ENCODE assay signal across 10 cellular contexts in genomic region chr16:16120382-16121184, GRCh38.
DNase-seq lines count a peak whose midpoint lies in the region; ATAC-seq and TF ChIP-seq lines count a peak whose summit lies in the region.
"Had no signal": no experiment of that assay in that cellular context is flagged by ENCODE, and none has a peak within 500 bp of the region (broad histone marks: within the 10 kb centered on the region; RNA-seq: fewer than 3 reads in every experiment).

No MANE protein-coding gene starts in this region.

- no peaks in the 10 kb centered on the region for H3K79me2 ChIP-seq in smooth muscle cell (ENCODE audit: low read depth)

- no peak for ATAC-seq in activated CD4-positive, alpha-beta T cell treated with anti-CD3 and anti-CD28 coated beads for 36 hours
- peak; percentile 65 for ATAC-seq in upper lobe of right lung

- peaks cover 44% of the 10 kb centered on the region for H3K36me3 ChIP-seq in upper lobe of right lung
- peaks cover 14% of the 10 kb centered on the region for H3K36me3 ChIP-seq in smooth muscle cell (ENCODE audit: low read depth)

- H3K4me1 Mint-ChIP-seq in activated CD4-positive, alpha-beta T cell treated with anti-CD3 and anti-CD28 coated beads for 36 hours, result no peaks in the 10 kb centered on the region
- peaks cover 9% of the 10 kb centered on the region for H3K4me1 Mint-ChIP-seq in activated CD4-positive, alpha-beta T cell treated with anti-CD3 and anti-CD28 coated beads, Interleukin-2, amount 10 ng/mL, durations not matched to agents 7 days and 5 days

- H3K4me3 ChIP-seq in upper lobe of right lung, result no peak overlapping the region
- H3K4me3 ChIP-seq in smooth muscle cell, result no peak overlapping the region
- H3K4me3 ChIP-seq: thoracic aorta had no signal

- no peak overlapping the region for H2AFZ ChIP-seq in smooth muscle cell (ENCODE audit: low read depth)

- peak overlapping the region; percentile 67 for H3K27ac Mint-ChIP-seq in activated CD4-positive, alpha-beta T cell treated with anti-CD3 and anti-CD28 coated beads for 36 hours
- H3K27ac Mint-ChIP-seq in activated CD4-positive, alpha-beta T cell treated with anti-CD3 and anti-CD28 coated beads, Interleukin-2, amount 10 ng/mL, durations not matched to agents 7 days and 5 days, result no peak overlapping the region

- H3F3A ChIP-seq in smooth muscle cell (ENCODE audit: low read depth), result no peaks in the 10 kb centered on the region

- H3K4me3 Mint-ChIP-seq in activated CD4-positive, alpha-beta T cell treated with anti-CD3 and anti-CD28 coated beads for 36 hours, result no peak overlapping the region
- H3K4me3 Mint-ChIP-seq in activated CD4-positive, alpha-beta T cell treated with anti-CD3 and anti-CD28 coated beads, Interleukin-2, amount 10 ng/mL, durations not matched to agents 7 days and 5 days, result no peak overlapping the region

- POLR2A ChIA-PET in activated CD4-positive, alpha-beta T cell treated with anti-CD3 and anti-CD28 coated beads for 36 hours (lab: Charles Lee), result no interaction called here
- POLR2A ChIA-PET in activated CD4-positive, alpha-beta T cell treated with anti-CD3 and anti-CD28 coated beads, Interleukin-2, amount 10 ng/mL, durations not matched to agents 7 days and 5 days (lab: Charles Lee), result interaction anchor here (0.6 kb wide), 1 partner anchor 11 kb away, joined by 3 read pairs; no protein-coding TSS in a partner anchor

- H3K9ac ChIP-seq in smooth muscle cell (ENCODE audit: low read depth), result no peak overlapping the region

- intact Hi-C loops in activated CD4-positive, alpha-beta T cell treated with anti-CD3 and anti-CD28 coated beads for 36 hours (cut with DNase I, micrococcal nuclease), result no loop called here
- intact Hi-C loops in upper lobe of right lung (cut with DNase I), result no loop called here

- H3K9me3 Mint-ChIP-seq in activated CD4-positive, alpha-beta T cell treated with anti-CD3 and anti-CD28 coated beads for 36 hours (ENCODE audit: low read depth), result peaks cover 14% of the 10 kb centered on the region
- peaks cover 36% of the 10 kb centered on the region for H3K9me3 Mint-ChIP-seq in activated CD4-positive, alpha-beta T cell treated with anti-CD3 and anti-CD28 coated beads, Interleukin-2, amount 10 ng/mL, durations not matched to agents 7 days and 5 days

- no peaks in the 10 kb centered on the region for H4K20me1 ChIP-seq in smooth muscle cell (ENCODE audit: low read depth)

- DNase-seq in activated CD4-positive, alpha-beta T cell treated with anti-CD3 and anti-CD28 coated beads for 36 hours, result no peak
- DNase-seq in activated CD4-positive, alpha-beta T cell treated with anti-CD3 and anti-CD28 coated beads, Interleukin-2, amount 10 ng/mL, durations not matched to agents 7 days and 5 days, result no peak
- DNase-seq in amniotic epithelial cell (ENCODE audit: low read depth) (peak; percentile 90), left kidney (ENCODE audit: low read depth, low spot score) (peak; percentile 8), upper lobe of right lung (peak; percentile 67), NCI-H1417 (lab: John Stamatoyannopoulos, UW) (no peak), germinal center (ENCODE audit: low spot score) (no peak), smooth muscle cell (lab: John Stamatoyannopoulos, UW; ENCODE audit: unreplicated experiment) (no peak)
- DNase-seq: effector CD4-positive, alpha-beta T cell had no signal

- TF ChIP-seq CTCF in upper lobe of right lung (IDR thresholded peaks at IDR 0.05), result no peak
- TF ChIP-seq CTCF in smooth muscle cell (IDR thresholded peaks at IDR 0.05; ENCODE audit: borderline replicate concordance, insufficient read depth, poor library complexity, severe bottlenecking), result no peak

- H3K27me3 ChIP-seq in upper lobe of right lung (no peaks in the 10 kb centered on the region), smooth muscle cell (ENCODE audit: low read depth) (no peaks in the 10 kb centered on the region)

- H3K27ac ChIP-seq in upper lobe of right lung, result peak overlapping the region; percentile 30
- no peak overlapping the region for H3K27ac ChIP-seq in smooth muscle cell (ENCODE audit: low read depth)

- H3K9me3 ChIP-seq in upper lobe of right lung (peaks cover 9% of the 10 kb centered on the region), smooth muscle cell (replicated peaks; ENCODE audit: low read depth) (peaks cover 13% of the 10 kb centered on the region)

- H3K27me3 Mint-ChIP-seq in activated CD4-positive, alpha-beta T cell treated with anti-CD3 and anti-CD28 coated beads for 36 hours, result no peaks in the 10 kb centered on the region
- no peaks in the 10 kb centered on the region for H3K27me3 Mint-ChIP-seq in activated CD4-positive, alpha-beta T cell treated with anti-CD3 and anti-CD28 coated beads, Interleukin-2, amount 10 ng/mL, durations not matched to agents 7 days and 5 days

- H3K4me1 ChIP-seq in upper lobe of right lung (peaks cover 6% of the 10 kb centered on the region), smooth muscle cell (ENCODE audit: low read depth) (no peaks in the 10 kb centered on the region)

- H3K36me3 Mint-ChIP-seq in activated CD4-positive, alpha-beta T cell treated with anti-CD3 and anti-CD28 coated beads for 36 hours (ENCODE audit: low read depth), result peaks cover 87% of the 10 kb centered on the region
- H3K36me3 Mint-ChIP-seq in activated CD4-positive, alpha-beta T cell treated with anti-CD3 and anti-CD28 coated beads, Interleukin-2, amount 10 ng/mL, durations not matched to agents 7 days and 5 days (ENCODE audit: low read depth), result peaks cover 92% of the 10 kb centered on the region

- WGBS in smooth muscle cell (ENCODE audit: low lambda C conversion rate), result 97% methylated on average over 17 of the region's 17 CpGs

- H3K4me2 ChIP-seq in smooth muscle cell, result no peak overlapping the region

- CTCF ChIA-PET in activated CD4-positive, alpha-beta T cell treated with anti-CD3 and anti-CD28 coated beads for 36 hours (lab: Charles Lee), result interaction anchor here (0.6 to 1.5 kb wide), 3 partner anchors 16 to 355 kb away, joined by 3 to 4 read pairs (median 4); no protein-coding TSS in a partner anchor
- CTCF ChIA-PET in activated CD4-positive, alpha-beta T cell treated with anti-CD3 and anti-CD28 coated beads, Interleukin-2, amount 10 ng/mL, durations not matched to agents 7 days and 5 days (lab: Charles Lee), result interaction anchor here (0.5 to 1.3 kb wide), 4 partner anchors 10 to 329 kb away, joined by 3 to 5 read pairs (median 4); no protein-coding TSS in a partner anchor

Comparison
In these comparisons a context has a peak if more than half of its experiments do, and no peak if none do; other contexts are left out.
1. DNase-seq: peak in amniotic epithelial cell (single experiment), left kidney (single experiment) and upper lobe of right lung (single experiment); none in activated CD4-positive, alpha-beta T cell treated with anti-CD3 and anti-CD28 coated beads for 36 hours (single experiment), activated CD4-positive, alpha-beta T cell treated with anti-CD3 and anti-CD28 coated beads, Interleukin-2, amount 10 ng/mL, durations not matched to agents 7 days and 5 days (single experiment), NCI-H1417 (0 of 3), germinal center (single experiment) and smooth muscle cell (single experiment).